ENCODE assay signal across 8 cellular contexts in genomic region chr19:17260842-17261325, GRCh38. TPM values are rescaled to one million over a fixed set of nuclear protein-coding genes. Genes with fewer than 3 reads are reported as not detected.
DNase-seq lines count a peak whose midpoint lies in the region; ATAC-seq and TF ChIP-seq lines count a peak whose summit lies in the region.

No MANE protein-coding gene starts in this region.

- H3F3A ChIP-seq in PC-3 (ENCODE audit: low read length, unreplicated experiment), result no peaks in the 10 kb centered on the region

- intact Hi-C loops in PC-3 (cut with micrococcal nuclease) (loop anchor here (1.0 kb wide), 1 partner anchor 21 kb away; no protein-coding TSS in a partner anchor), testis (cut with DNase I; ENCODE audit: low total_unique reads) (no loop called here)

- no peak overlapping the region for H3K4me2 ChIP-seq in PC-3 (ENCODE audit: low read length)
- no peak overlapping the region for H3K4me2 ChIP-seq in fibroblast of lung (ENCODE audit: extremely low read depth, insufficient read depth, low read length)
- no peak overlapping the region for H3K4me2 ChIP-seq in neuronal stem cell (ENCODE audit: insufficient read depth, low read length, poor library complexity, severe bottlenecking)

- BruUV-seq in PC-3 (replicated peaks; lab: Mats Ljungman, UMichigan), result no TSS peak

- TF ChIP-seq POLR2A in testis (IDR thresholded peaks at IDR 0.05), result no peak

- CTCF ChIA-PET in PC-3 (lab: Charles Lee), result interaction anchor here (0.6 to 0.9 kb wide), 2 partner anchors 12 to 44 kb away, joined by 3 to 4 read pairs; partner anchors contain the start of gene MRPL34

- peak; percentile 84 for DNase-seq in Jurkat, Clone E6-1 (ENCODE audit: low read depth, low spot score)
- DNase-seq in PC-3 (peak; percentile 89), activated T-cell treated with anti-CD3 and anti-CD28 coated beads for 4 hours (peak; percentile 85), fibroblast of lung (ENCODE audit: low read depth in 2 of 2) (peak; percentile 50 to 70), neuronal stem cell (ENCODE audit: low spot score) (peak; percentile 58), testis (peak; percentile 82)

- no peak overlapping the region for H3K9ac ChIP-seq in PC-3 (ENCODE audit: low read length)
- H3K9ac ChIP-seq in fibroblast of lung (ENCODE audit: insufficient read depth, low read length), result no peak overlapping the region
- H3K9ac ChIP-seq in neuronal stem cell (ENCODE audit: low read depth, low read length, poor library complexity), result no peak overlapping the region

- H2AFZ ChIP-seq in PC-3 (ENCODE audit: low read length) (peak overlapping the region; percentile 79), fibroblast of lung (ENCODE audit: low read length) (no peak overlapping the region), neuronal stem cell (ENCODE audit: low read length) (peak overlapping the region; percentile 91)

- no peak overlapping the region for H3K23ac ChIP-seq in neuronal stem cell (ENCODE audit: low read depth, low read length, poor library complexity)

- no peak overlapping the region for H2BK120ac ChIP-seq in neuronal stem cell (ENCODE audit: low read depth, low read length)

- no peak overlapping the region for H4K91ac ChIP-seq in neuronal stem cell (ENCODE audit: low read depth, low read length, poor library complexity)

- H3K36me3 ChIP-seq in PC-3 (ENCODE audit: low read depth, low read length), result no peaks in the 10 kb centered on the region
- no peaks in the 10 kb centered on the region for H3K36me3 ChIP-seq in fibroblast of lung (ENCODE audit: control insufficient read depth, insufficient read depth, low read length)
- H3K36me3 ChIP-seq in neuronal stem cell (replicated peaks in 1 of 2; ENCODE audit: control insufficient read depth in 2 of 2, insufficient read depth in 2 of 2, low read length in 2 of 2), result no peaks in the 10 kb centered on the region
- no peaks in the 10 kb centered on the region for H3K36me3 ChIP-seq in testis (ENCODE audit: low read depth, missing control alignments)

- TF ChIP-seq CTCF in C4-2B (conservative IDR thresholded peaks at IDR 0.05) (peak; percentile 99), PC-3 (conservative IDR thresholded peaks at IDR 0.05; ENCODE audit: low read depth, low read length) (peak; percentile 94), fibroblast of lung (conservative IDR thresholded peaks at IDR 0.05 in 1 of 2, IDR thresholded peaks at IDR 0.05 in 1 of 2; ENCODE audit: low read depth in 1 of 2, low read length in 2 of 2) (peak; percentile 78 to 94), testis (IDR thresholded peaks at IDR 0.05) (peak; percentile 50 to 73 (median 67))

- H2BK15ac ChIP-seq in neuronal stem cell (ENCODE audit: low read length), result no peak overlapping the region

- no peak overlapping the region for H2BK12ac ChIP-seq in neuronal stem cell (ENCODE audit: low read length)

- POLR2A ChIA-PET in PC-3 (lab: Charles Lee; ENCODE audit: unreplicated experiment), result no interaction called here

- H3K79me1 ChIP-seq in neuronal stem cell (ENCODE audit: low read depth, low read length), result no peaks in the 10 kb centered on the region

- H4K20me1 ChIP-seq in PC-3 (ENCODE audit: low read length) (no peaks in the 10 kb centered on the region), fibroblast of lung (ENCODE audit: control insufficient read depth, extremely low read depth, insufficient read depth, low read length) (no peaks in the 10 kb centered on the region)

- no peak overlapping the region for H3K4me3 ChIP-seq in Jurkat, Clone E6-1 (ENCODE audit: low read length)
- H3K4me3 ChIP-seq in PC-3 (ENCODE audit: low read length), result no peak overlapping the region
- no peak overlapping the region for H3K4me3 ChIP-seq in fibroblast of lung (replicated peaks in 1 of 4; ENCODE audit: control extremely low read depth in 1 of 4, insufficient read depth in 1 of 4, low read depth in 3 of 4, low read length in 4 of 4)
- H3K4me3 ChIP-seq in neuronal stem cell (ENCODE audit: low read length in 2 of 2), result no peak overlapping the region
- H3K4me3 ChIP-seq in testis, result no peak overlapping the region

- H3K27me3 ChIP-seq in PC-3 (ENCODE audit: low read length) (no peaks in the 10 kb centered on the region), fibroblast of lung (ENCODE audit: control insufficient read depth, insufficient read depth, low read length) (no peaks in the 10 kb centered on the region), neuronal stem cell (ENCODE audit: control insufficient read depth in 3 of 3, insufficient read depth in 3 of 3, low read depth in 1 of 3, low read length in 3 of 3) (peaks cover 0 to 2% (median 0%) of the 10 kb centered on the region in 3 experiments), testis (no peaks in the 10 kb centered on the region)

- H3K14ac ChIP-seq in neuronal stem cell (ENCODE audit: low read length), result no peak overlapping the region

- H4K8ac ChIP-seq in neuronal stem cell (ENCODE audit: low read depth, low read length), result no peak overlapping the region

- H3K18ac ChIP-seq in neuronal stem cell (ENCODE audit: low read length), result no peak overlapping the region

- no peak overlapping the region for H2AK5ac ChIP-seq in neuronal stem cell (ENCODE audit: low read depth, low read length)

- H3K4me1 ChIP-seq in PC-3 (ENCODE audit: insufficient read depth, low read length) (no peaks in the 10 kb centered on the region), fibroblast of lung (ENCODE audit: control insufficient read depth, extremely low read depth, insufficient read depth, low read length) (no peaks in the 10 kb centered on the region), neuronal stem cell (ENCODE audit: control insufficient read depth in 2 of 2, insufficient read depth in 1 of 2, low read depth in 1 of 2, low read length in 2 of 2) (peaks cover 0 to 10% of the 10 kb centered on the region in 2 donors), testis (no peaks in the 10 kb centered on the region)

- 0 out of 2 replicates have a peak, but pooled peaks cover 5% of the 10 kb centered on the region for H3K9me3 ChIP-seq in PC-3 (ENCODE audit: low read length)
- no peaks in the 10 kb centered on the region for H3K9me3 ChIP-seq in fibroblast of lung (ENCODE audit: control insufficient read depth, insufficient read depth, low read depth, low read length)
- peaks cover 0 to 19% of the 10 kb centered on the region in 2 donors for H3K9me3 ChIP-seq in neuronal stem cell (replicated peaks in 1 of 2; ENCODE audit: control insufficient read depth in 2 of 2, insufficient read depth in 1 of 2, low read depth in 1 of 2, low read length in 2 of 2)
- no peaks in the 10 kb centered on the region for H3K9me3 ChIP-seq in testis

- no peak overlapping the region for H2BK5ac ChIP-seq in neuronal stem cell (ENCODE audit: low read length)

- WGBS in neuronal stem cell (ENCODE audit: extremely low coverage in 2 of 2, insufficient read length in 2 of 2, insufficient replicate concordance in 1 of 2), 2 donors, result no CpG with 5 or more reads among the region's 15 CpGs
- 21 to 24% methylated on average over 15 of the region's 15 CpGs for WGBS in testis, 2 donors

- H3K79me2 ChIP-seq in PC-3 (ENCODE audit: low read length), result no peaks in the 10 kb centered on the region
- H3K79me2 ChIP-seq in fibroblast of lung (ENCODE audit: control insufficient read depth, insufficient read depth, low read length), result no peaks in the 10 kb centered on the region

- peak; percentile 66 for ATAC-seq in GM19452 (IDR thresholded peaks at IDR 0.05; ENCODE audit: unreplicated experiment)
- peak; percentile 100 for ATAC-seq in PC-3

- no peak overlapping the region for H3K27ac ChIP-seq in C4-2B
- H3K27ac ChIP-seq in PC-3 (ENCODE audit: low read length), result no peak overlapping the region
- H3K27ac ChIP-seq in fibroblast of lung (ENCODE audit: insufficient read depth, low read length), result no peak overlapping the region
- H3K27ac ChIP-seq in neuronal stem cell (replicated peaks; ENCODE audit: low read length), result no peak overlapping the region
- no peak overlapping the region for H3K27ac ChIP-seq in testis

- H3K9me2 ChIP-seq in PC-3 (replicated peaks; ENCODE audit: low read length), result no peaks in the 10 kb centered on the region

- H3K4ac ChIP-seq in neuronal stem cell (ENCODE audit: low read length), result no peak overlapping the region

RNA-seq across cellular contexts. Expression of gene USHBP1, which starts 3.7 kb away (rescaled TPM):
- polyA plus RNA-seq in Jurkat, Clone E6-1 (2012; ENCODE audit: insufficient read depth, insufficient read length), result not detected
- not detected in 2 replicates for total RNA-seq in PC-3 (2014; rRNA removed)
- total RNA-seq in fibroblast of lung, result under 0.01 TPM in 1 of 2 replicates, not detected in the other
- not detected in 2 replicates for polyA plus RNA-seq in fibroblast of lung
- not detected in 2 replicates for polyA plus RNA-seq in fibroblast of lung (2012)
- not detected in 2 replicates for polyA minus RNA-seq in fibroblast of lung (ENCODE audit: low replicate concordance)
- 0.22 TPM for polyA plus RNA-seq in neuronal stem cell (2013, experiment 1 of 2)
- polyA plus RNA-seq in neuronal stem cell (2013, experiment 2 of 2), result 0.50 TPM
- total RNA-seq in testis, result 1 to 10 TPM; 2.0 to 5.6 TPM
- polyA plus RNA-seq in testis (ENCODE audit: insufficient read depth, low read depth, low replicate concordance), result 2.6 TPM

RNA-seq across cellular contexts. Expression of gene BABAM1, which starts 6.4 kb away (rescaled TPM):
- 175 TPM for polyA plus RNA-seq in Jurkat, Clone E6-1 (2012; ENCODE audit: insufficient read depth, insufficient read length)
- 196 and 214 TPM in 2 replicates for total RNA-seq in PC-3 (2014; rRNA removed)
- total RNA-seq in fibroblast of lung, result 74.3 and 79.4 TPM in 2 replicates
- polyA plus RNA-seq in fibroblast of lung, result 68.8 and 81.2 TPM in 2 replicates
- 80.0 and 94.8 TPM in 2 replicates for polyA plus RNA-seq in fibroblast of lung (2012)
- 47.8 and 87.1 TPM in 2 replicates for polyA minus RNA-seq in fibroblast of lung (ENCODE audit: low replicate concordance)
- 102 TPM for polyA plus RNA-seq in neuronal stem cell (2013, experiment 1 of 2)
- polyA plus RNA-seq in neuronal stem cell (2013, experiment 2 of 2), result 100.0 TPM
- total RNA-seq in testis, result 10 to 100 TPM; 93.2 to 95.4 TPM
- 110 TPM for polyA plus RNA-seq in testis (ENCODE audit: insufficient read depth, low read depth, low replicate concordance)

RNA-seq across cellular contexts. Expression of gene NR2F6, which starts 15.2 kb away (rescaled TPM):
- polyA plus RNA-seq in Jurkat, Clone E6-1 (2012; ENCODE audit: insufficient read depth, insufficient read length), result 12.4 TPM
- 134 and 159 TPM in 2 replicates for total RNA-seq in PC-3 (2014; rRNA removed)
- total RNA-seq in fibroblast of lung, result 37.0 and 42.4 TPM in 2 replicates
- 9.6 and 10.4 TPM in 2 replicates for polyA plus RNA-seq in fibroblast of lung
- polyA plus RNA-seq in fibroblast of lung (2012), result 18.4 and 27.7 TPM in 2 replicates
- polyA minus RNA-seq in fibroblast of lung (ENCODE audit: low replicate concordance), result 22.1 and 22.8 TPM in 2 replicates
- 34.2 TPM for polyA plus RNA-seq in neuronal stem cell (2013, experiment 1 of 2)
- polyA plus RNA-seq in neuronal stem cell (2013, experiment 2 of 2), result 34.5 TPM
- total RNA-seq in testis, result 10 to 100 TPM; 63.1 to 71.8 TPM
- 20.4 TPM for polyA plus RNA-seq in testis (ENCODE audit: insufficient read depth, low read depth, low replicate concordance)

RNA-seq across cellular contexts. Expression of gene ANKLE1, which starts 20.8 kb away (rescaled TPM):
- polyA plus RNA-seq in Jurkat, Clone E6-1 (2012; ENCODE audit: insufficient read depth, insufficient read length), result 7.3 TPM
- total RNA-seq in PC-3 (2014; rRNA removed) (2.2 and 3.1 TPM in 2 replicates), fibroblast of lung (0.17 and 0.26 TPM in 2 replicates), testis (1 to 10 TPM; 3.1 to 5.3 TPM)
- polyA plus RNA-seq in fibroblast of lung (0.08 and 0.29 TPM in 2 replicates), testis (ENCODE audit: insufficient read depth, low read depth, low replicate concordance) (0.45 TPM)
- 0.08 and 0.50 TPM in 2 replicates for polyA plus RNA-seq in fibroblast of lung (2012)
- polyA minus RNA-seq in fibroblast of lung (ENCODE audit: low replicate concordance), result 1.1 TPM in 1 of 2 replicates, not detected in the other
- 2.0 TPM for polyA plus RNA-seq in neuronal stem cell (2013, experiment 1 of 2)
- polyA plus RNA-seq in neuronal stem cell (2013, experiment 2 of 2), result 1.8 TPM

RNA-seq across cellular contexts. Expression of gene OCEL1, which starts 34.9 kb away (rescaled TPM):
- polyA plus RNA-seq in Jurkat, Clone E6-1 (2012; ENCODE audit: insufficient read depth, insufficient read length), result 29.7 TPM
- total RNA-seq in PC-3 (2014; rRNA removed), result 5.6 and 9.4 TPM in 2 replicates
- total RNA-seq in fibroblast of lung, result 2.6 and 4.6 TPM in 2 replicates
- 4.5 and 8.8 TPM in 2 replicates for polyA plus RNA-seq in fibroblast of lung
- 18.7 and 20.4 TPM in 2 replicates for polyA plus RNA-seq in fibroblast of lung (2012)
- 14.2 and 15.9 TPM in 2 replicates for polyA minus RNA-seq in fibroblast of lung (ENCODE audit: low replicate concordance)
- polyA plus RNA-seq in neuronal stem cell (2013, experiment 1 of 2), result 16.5 TPM
- polyA plus RNA-seq in neuronal stem cell (2013, experiment 2 of 2), result 16.7 TPM
- total RNA-seq in testis, result 10 to 100 TPM in 1 of 2 donors, 1 to 10 TPM in 1; 6.6 to 13.9 TPM
- 17.5 TPM for polyA plus RNA-seq in testis (ENCODE audit: insufficient read depth, low read depth, low replicate concordance)
